In genomic region chr1:26921126-26921461, GRCh38 we compare ENCODE assay signal across 8 cellular contexts. TPM values are rescaled to one million over a fixed set of nuclear protein-coding genes. Genes with fewer than 3 reads are reported as not detected.
A peak's percentile ranks its signal among the peaks of the same experiment; 100 is the strongest.
DNase-seq lines count a peak whose midpoint lies in the region; ATAC-seq, FAIRE-seq and TF ChIP-seq lines count a peak whose summit lies in the region.

No MANE protein-coding gene starts in this region.

- H3K36me3 ChIP-seq in NT2/D1 (ENCODE audit: insufficient read depth, insufficient read length, low read length) = peaks cover 35% of the 10 kb centered on the region
- H3K36me3 ChIP-seq in neutrophil = peaks cover 6% of the 10 kb centered on the region

- no peak for DNase-seq in NT2/D1 (ENCODE audit: low read depth, low spot score)
- DNase-seq in epithelial cell of proximal tubule (ENCODE audit: low read depth) = no peak
- no peak for DNase-seq in SKM-1 treated with dmso at 0.1 percent for 144 hours (lab: John Stamatoyannopoulos, UW; ENCODE audit: unreplicated experiment)
- no peak for DNase-seq in midbrain (lab: John Stamatoyannopoulos, UW)
- DNase-seq in urothelium cell line (ENCODE audit: low spot score) = no peak
- DNase-seq in dedifferentiated amniotic fluid mesenchymal stem cell (ENCODE audit: extremely low spot score) = no peak

- H3K27ac ChIP-seq in neutrophil = peak overlapping the region; percentile 67

- TF ChIP-seq CTCF in epithelial cell of proximal tubule (conservative IDR thresholded peaks at IDR 0.05; ENCODE audit: low read depth, low read length) (no peak), neutrophil (IDR thresholded peaks at IDR 0.05) (no peak)

- peak overlapping the region; percentile 92 for H3K4me3 ChIP-seq in NT2/D1 (ENCODE audit: insufficient read length, low read depth)
- peak overlapping the region; percentile 81 for H3K4me3 ChIP-seq in epithelial cell of proximal tubule (ENCODE audit: low read depth, low read length)
- H3K4me3 ChIP-seq in neutrophil (ENCODE audit: low read depth in 1 of 2, low read length in 1 of 2) = peak overlapping the region; percentile 94 to 98

- FAIRE-seq in urothelium cell line (lab: Jason Lieb, UNC) = no peak

- peak overlapping the region; percentile 50 for H3K9ac ChIP-seq in NT2/D1 (ENCODE audit: insufficient read length, low read depth)

- H3K9me3 ChIP-seq in NT2/D1 (ENCODE audit: insufficient read depth, low read length) (no peaks in the 10 kb centered on the region), neutrophil (no peaks in the 10 kb centered on the region)

- H3K27me3 ChIP-seq in NT2/D1 (ENCODE audit: insufficient read depth, insufficient read length) (no peaks in the 10 kb centered on the region), neutrophil (no peaks in the 10 kb centered on the region)

- no peaks in the 10 kb centered on the region for H3K4me1 ChIP-seq in NT2/D1 (ENCODE audit: insufficient read depth, insufficient read length)
- peaks cover 13 to 16% of the 10 kb centered on the region in 2 experiments for H3K4me1 ChIP-seq in neutrophil (ENCODE audit: control insufficient read depth in 1 of 2, insufficient read depth in 1 of 2, low read depth in 1 of 2, low read length in 1 of 2)

- ATAC-seq in GM21528 (IDR thresholded peaks at IDR 0.05; ENCODE audit: low FRiP score, unreplicated experiment) = peak; percentile 31

RNA-seq across cellular contexts. Expression of gene NUDC, which starts 0.4 kb away (rescaled TPM):
- total RNA-seq in epithelial cell of proximal tubule = 139 and 142 TPM in 2 replicates

RNA-seq across cellular contexts. Expression of gene NR0B2, which starts 7.3 kb away (rescaled TPM):
- not detected in 2 replicates for total RNA-seq in epithelial cell of proximal tubule

RNA-seq across cellular contexts. Expression of gene GPATCH3, which starts 20.8 kb away (rescaled TPM):
- 6.7 and 10.2 TPM in 2 replicates for total RNA-seq in epithelial cell of proximal tubule

RNA-seq across cellular contexts. Expression of gene GPN2, which starts 31.0 kb away (rescaled TPM):
- 10.9 and 14.6 TPM in 2 replicates for total RNA-seq in epithelial cell of proximal tubule

RNA-seq across cellular contexts. Expression of gene KDF1, which starts 39.2 kb away (rescaled TPM):
- 8.3 and 10.0 TPM in 2 replicates for total RNA-seq in epithelial cell of proximal tubule
